Comparison of ENCODE assay signal across 8 cellular contexts in genomic region chr20:59207742-59208357, GRCh38. TPM values are rescaled to one million over a fixed set of nuclear protein-coding genes. Genes with fewer than 3 reads are reported as not detected.
DNase-seq lines count a peak whose midpoint lies in the region; ATAC-seq and TF ChIP-seq lines count a peak whose summit lies in the region.

No MANE protein-coding gene starts in this region.

- peak; percentile 48 for TF ChIP-seq RAD21 in Ishikawa (IDR thresholded peaks at IDR 0.05; ENCODE audit: low read depth)

- ATAC-seq in WTC11 (peak; percentile 98), GM19455 (IDR thresholded peaks at IDR 0.05; ENCODE audit: unreplicated experiment) (no peak)

- no peak for TF ChIP-seq EP300 in Ishikawa (IDR thresholded peaks at IDR 0.05; ENCODE audit: borderline replicate concordance)

- H3K27me3 Mint-ChIP-seq in WTC11 (ENCODE audit: low read depth) = peaks cover 20% of the 10 kb centered on the region
- H3K27me3 Mint-ChIP-seq in chondrocyte (ENCODE audit: low read depth) = peaks cover 32% of the 10 kb centered on the region

- H3K4me1 Mint-ChIP-seq in WTC11 (peaks cover 29% of the 10 kb centered on the region), chondrocyte (ENCODE audit: low read depth) (no peaks in the 10 kb centered on the region)

- H3K36me3 Mint-ChIP-seq in WTC11 = no peaks in the 10 kb centered on the region
- no peaks in the 10 kb centered on the region for H3K36me3 Mint-ChIP-seq in chondrocyte (ENCODE audit: low read depth)

- H3K4me3 Mint-ChIP-seq in WTC11 (no peak overlapping the region), chondrocyte (ENCODE audit: unreplicated experiment) (no peak overlapping the region)

- TF ChIP-seq CTCF in GM10266 (IDR thresholded peaks at IDR 0.05; ENCODE audit: control insufficient read depth, insufficient read depth, low read depth, missing control alignments) (peak; percentile 82), WTC11 (IDR thresholded peaks at IDR 0.05) (peak; percentile 56; the same call in 1 of the 2 replicates), chondrocyte (IDR thresholded peaks at IDR 0.05) (peak; percentile 33)

- no peaks in the 10 kb centered on the region for H3K9me3 Mint-ChIP-seq in WTC11
- H3K9me3 Mint-ChIP-seq in chondrocyte (ENCODE audit: low read depth) = peaks cover 2% of the 10 kb centered on the region

- CTCF ChIA-PET in WTC11 (lab: Charles Lee) = interaction anchor here (0.6 to 3.6 kb wide), 58 partner anchors 10 to 726 kb away, joined by 3 to 68 read pairs (median 4); partner anchors contain the start of genes ATP5F1E, EDN3, GNAS and PRELID3B

- H3K27ac Mint-ChIP-seq in WTC11 (peak overlapping the region; percentile 60; the same call in 1 of the 2 replicates), chondrocyte (ENCODE audit: unreplicated experiment) (peak overlapping the region; percentile 37)

- POLR2A ChIA-PET in WTC11 (lab: Charles Lee) = interaction anchor here (0.6 kb wide), 1 partner anchor 14 kb away, joined by 14 read pairs; no protein-coding TSS in a partner anchor

- DNase-seq in GM10266 (ENCODE audit: extremely low spot score) = peak; percentile 88
- peak; percentile 86 for DNase-seq in WTC11 (ENCODE audit: low spot score)
- DNase-seq in chondrocyte (ENCODE audit: low spot score) = no peak
- peak; percentile 75 for DNase-seq in midbrain (lab: John Stamatoyannopoulos, UW)
- peak; percentile 59 to 82 (median 74) for DNase-seq in stimulated activated naive CD4-positive, alpha-beta T cell (lab: John Stamatoyannopoulos, UW)
- DNase-seq in NCI-H345 (lab: John Stamatoyannopoulos, UW) = no peak

TF ChIP-seq in Ishikawa, 13 proteins besides CTCF, POLR2A, EP300 and RAD21:
- TF ChIP-seq, protein P1, sequence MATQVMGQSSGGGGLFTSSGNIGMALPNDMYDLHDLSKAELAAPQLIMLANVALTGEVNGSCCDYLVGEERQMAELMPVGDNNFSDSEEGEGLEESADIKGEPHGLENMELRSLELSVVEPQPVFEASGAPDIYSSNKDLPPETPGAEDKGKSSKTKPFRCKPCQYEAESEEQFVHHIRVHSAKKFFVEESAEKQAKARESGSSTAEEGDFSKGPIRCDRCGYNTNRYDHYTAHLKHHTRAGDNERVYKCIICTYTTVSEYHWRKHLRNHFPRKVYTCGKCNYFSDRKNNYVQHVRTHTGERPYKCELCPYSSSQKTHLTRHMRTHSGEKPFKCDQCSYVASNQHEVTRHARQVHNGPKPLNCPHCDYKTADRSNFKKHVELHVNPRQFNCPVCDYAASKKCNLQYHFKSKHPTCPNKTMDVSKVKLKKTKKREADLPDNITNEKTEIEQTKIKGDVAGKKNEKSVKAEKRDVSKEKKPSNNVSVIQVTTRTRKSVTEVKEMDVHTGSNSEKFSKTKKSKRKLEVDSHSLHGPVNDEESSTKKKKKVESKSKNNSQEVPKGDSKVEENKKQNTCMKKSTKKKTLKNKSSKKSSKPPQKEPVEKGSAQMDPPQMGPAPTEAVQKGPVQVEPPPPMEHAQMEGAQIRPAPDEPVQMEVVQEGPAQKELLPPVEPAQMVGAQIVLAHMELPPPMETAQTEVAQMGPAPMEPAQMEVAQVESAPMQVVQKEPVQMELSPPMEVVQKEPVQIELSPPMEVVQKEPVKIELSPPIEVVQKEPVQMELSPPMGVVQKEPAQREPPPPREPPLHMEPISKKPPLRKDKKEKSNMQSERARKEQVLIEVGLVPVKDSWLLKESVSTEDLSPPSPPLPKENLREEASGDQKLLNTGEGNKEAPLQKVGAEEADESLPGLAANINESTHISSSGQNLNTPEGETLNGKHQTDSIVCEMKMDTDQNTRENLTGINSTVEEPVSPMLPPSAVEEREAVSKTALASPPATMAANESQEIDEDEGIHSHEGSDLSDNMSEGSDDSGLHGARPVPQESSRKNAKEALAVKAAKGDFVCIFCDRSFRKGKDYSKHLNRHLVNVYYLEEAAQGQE (IDR thresholded peaks at IDR 0.05; ENCODE audit: low read depth) = no peak
- TF ChIP-seq YY1 (IDR thresholded peaks at IDR 0.05; ENCODE audit: low read depth) (no peak), ZBTB7A (IDR thresholded peaks at IDR 0.05; ENCODE audit: low read depth) (no peak), EGR1 (IDR thresholded peaks at IDR 0.05) (no peak), MAX (IDR thresholded peaks at IDR 0.05) (no peak)

TF ChIP-seq in WTC11, 78 proteins besides CTCF, POLR2A, EP300 and RAD21:
- TF ChIP-seq ZBTB21 (CRISPR knock-in tag; IDR thresholded peaks at IDR 0.05; ENCODE audit: borderline replicate concordance) (no peak), ETV6 (CRISPR knock-in tag; IDR thresholded peaks at IDR 0.05) (0 out of 2 replicates have a peak, but pooled peaks have one; percentile 26), ZNF263 (CRISPR knock-in tag; IDR thresholded peaks at IDR 0.05; ENCODE audit: low read depth) (no peak)

RNA-seq across cellular contexts. Expression of gene ZNF831, which starts 44.2 kb away (rescaled TPM):
- 0.02 to 0.04 TPM in 2 of 3 replicates, not detected in the other for total RNA-seq in WTC11 (2021)
- total RNA-seq in chondrocyte = not detected in 3 replicates

Comparison
In these comparisons a context has a peak if more than half of its experiments do, and no peak if none do; other contexts are left out.
1. DNase-seq: peak in GM10266 (single experiment), WTC11 (single experiment), midbrain (single experiment) and stimulated activated naive CD4-positive, alpha-beta T cell (6 of 6); none in chondrocyte (single experiment) and NCI-H345 (single experiment).
2. Peak in every context shown above with its lines, with median percentiles within 50 percentile points of each other: CTCF ChIP-seq.